ENCODE assay signal across 19 cellular contexts in genomic region chr16:64925166-64925565, GRCh38.
DNase-seq lines count a peak whose midpoint lies in the region; ATAC-seq, FAIRE-seq and TF ChIP-seq lines count a peak whose summit lies in the region.
"Had no signal": no experiment of that assay in that cellular context is flagged by ENCODE, and none has a peak within 500 bp of the region (broad histone marks: within the 10 kb centered on the region; RNA-seq: fewer than 3 reads in every experiment).

No MANE protein-coding gene starts in this region.

- peaks cover 0 to 4% (median 2%) of the 10 kb centered on the region in 4 donors for H3K4me1 ChIP-seq in sigmoid colon
- H3K4me1 ChIP-seq: BE2C, HAP-1 had no signal

- peaks cover 0 to 5% (median 0%) of the 10 kb centered on the region in 4 donors for H3K9me3 ChIP-seq in sigmoid colon
- H3K9me3 ChIP-seq: BE2C had no signal

- DNase-seq in AG10803 (ENCODE audit: low read depth) (peak; percentile 43), fibroblast of villous mesenchyme (ENCODE audit: low read depth) (peak; percentile 61), sigmoid colon (peak; percentile 63), GM03348 (ENCODE audit: low spot score) (no peak)
- DNase-seq in activated CD4-positive, alpha-beta T cell treated with anti-CD3 and anti-CD28 coated beads for 48 hours = no peak
- DNase-seq: BE2C; CD4-positive, alpha-beta memory T cell; DMS153; DMS79 treated with DMSO at 0.1 percent for 48 hours; EL had no signal

- TF ChIP-seq EP300 in sigmoid colon (IDR thresholded peaks at IDR 0.05) = no peak

- no peak overlapping the region for H3K27ac ChIP-seq in sigmoid colon
- H3K27ac ChIP-seq: C4-2B had no signal

- H3K27me3 ChIP-seq in sigmoid colon = no peaks in the 10 kb centered on the region
- H3K27me3 ChIP-seq: BE2C had no signal

- peak; percentile 35 for FAIRE-seq in endometrium (lab: Jason Lieb, UNC)
- FAIRE-seq: A204.1, D721Med, G401.6, GM12892, H1 had no signal

- no peak for ATAC-seq in HG02623 (IDR thresholded peaks at IDR 0.05; ENCODE audit: unreplicated experiment)

- no peak for TF ChIP-seq CTCF in AG10803 (conservative IDR thresholded peaks at IDR 0.05; ENCODE audit: low read length)
- TF ChIP-seq CTCF in fibroblast of villous mesenchyme (IDR thresholded peaks at IDR 0.05; ENCODE audit: insufficient read depth, low read depth, low read length) = no peak
- no peak for TF ChIP-seq CTCF in sigmoid colon (IDR thresholded peaks at IDR 0.05)

- no peak for TF ChIP-seq POLR2A in sigmoid colon (IDR thresholded peaks at IDR 0.05)

- H3K4me3 ChIP-seq in AG10803 (ENCODE audit: low read length) = no peak overlapping the region
- H3K4me3 ChIP-seq in fibroblast of villous mesenchyme (ENCODE audit: low read depth, low read length) = no peak overlapping the region
- no peak overlapping the region for H3K4me3 ChIP-seq in sigmoid colon
- H3K4me3 ChIP-seq: HAP-1 had no signal

- H3K36me3 ChIP-seq in sigmoid colon = no peaks in the 10 kb centered on the region
- H3K36me3 ChIP-seq: BE2C, HAP-1 had no signal

- intact Hi-C loops in sigmoid colon (cut with DNase I) = no loop called here

Comparison
In these comparisons a context has a peak if more than half of its experiments do, and no peak if none do; other contexts are left out.
1. DNase-seq: peak in AG10803 (single experiment), fibroblast of villous mesenchyme (single experiment) and sigmoid colon (single experiment); none in activated CD4-positive, alpha-beta T cell treated with anti-CD3 and anti-CD28 coated beads for 48 hours (single experiment) and GM03348 (single experiment).